Comparison of ENCODE assay signal across 20 cellular contexts in genomic region chr7:22251906-22252495, GRCh38.
DNase-seq lines count a peak whose midpoint lies in the region; TF ChIP-seq lines count a peak whose summit lies in the region.
"Had no signal": no experiment of that assay in that cellular context is flagged by ENCODE, and none has a peak within 500 bp of the region (broad histone marks: within the 10 kb centered on the region; RNA-seq: fewer than 3 reads in every experiment).

No MANE protein-coding gene starts in this region.

- no peak overlapping the region for H3K56ac ChIP-seq in H9 (ENCODE audit: insufficient read length, low read depth, low read length)

- no peaks in the 10 kb centered on the region for H3K79me2 ChIP-seq in H9 (ENCODE audit: insufficient read depth, low read length)

- H3K23ac ChIP-seq in H9 (ENCODE audit: insufficient read length, low read depth, low read length): no peak overlapping the region

- H3K27ac ChIP-seq in H9 (ENCODE audit: insufficient read length, low read depth, low read length): peak overlapping the region; percentile 54
- H3K27ac ChIP-seq in cingulate gyrus (ENCODE audit: low read depth, low read length): peak overlapping the region; percentile 87
- H3K27ac ChIP-seq in effector memory CD4-positive, alpha-beta T cell (ENCODE audit: insufficient read depth, low read length, poor library complexity, severe bottlenecking): no peak overlapping the region
- H3K27ac ChIP-seq: lower lobe of right lung, pancreas, VCaP had no signal

- H3K27me3 Mint-ChIP-seq in H9 (ENCODE audit: low read depth): no peaks in the 10 kb centered on the region
- H3K27me3 Mint-ChIP-seq: B cell had no signal

- no peak overlapping the region for H4K8ac ChIP-seq in H9 (replicated peaks; ENCODE audit: insufficient read length, low read depth, low read length)

- no CpG with 5 or more reads among the region's 3 CpGs for WGBS in H9 (ENCODE audit: extremely low coverage, insufficient read length, low lambda C conversion rate)

- no peak overlapping the region for H2BK20ac ChIP-seq in H9 (ENCODE audit: low read depth, low read length, poor library complexity, severe bottlenecking)

- H3K4me1 ChIP-seq in H9 (ENCODE audit: insufficient read depth, low read length): peaks cover 6% of the 10 kb centered on the region
- H3K4me1 ChIP-seq in effector memory CD4-positive, alpha-beta T cell (ENCODE audit: control insufficient read depth, insufficient read depth, low read length, poor library complexity, severe bottlenecking): no peaks in the 10 kb centered on the region

- no peak overlapping the region for H2BK5ac ChIP-seq in H9 (ENCODE audit: insufficient read length, low read length)

- no peak overlapping the region for H2BK120ac ChIP-seq in H9 (ENCODE audit: low read depth, low read length, poor library complexity, severe bottlenecking)

- H3K79me1 ChIP-seq in H9 (ENCODE audit: insufficient read depth, low read depth, low read length, poor library complexity, severe bottlenecking): no peaks in the 10 kb centered on the region

- no peak overlapping the region for H2BK12ac ChIP-seq in H9 (ENCODE audit: insufficient read length, low read depth, low read length)

- H3K9me3 ChIP-seq in H9 (ENCODE audit: control insufficient read depth, low read depth, low read length): no peaks in the 10 kb centered on the region
- no peaks in the 10 kb centered on the region for H3K9me3 ChIP-seq in effector memory CD4-positive, alpha-beta T cell (ENCODE audit: control insufficient read depth, low read length)
- H3K9me3 ChIP-seq: lower lobe of right lung, pancreas, upper lobe of left lung had no signal

- H3K27me3 ChIP-seq in H9 (ENCODE audit: insufficient read depth, low read length): no peaks in the 10 kb centered on the region
- H3K27me3 ChIP-seq in effector memory CD4-positive, alpha-beta T cell (replicated peaks; ENCODE audit: control insufficient read depth, insufficient read depth, low read length, poor library complexity, severe bottlenecking): no peaks in the 10 kb centered on the region
- H3K27me3 ChIP-seq: pancreas, upper lobe of left lung had no signal

- H2BK15ac ChIP-seq in H9 (ENCODE audit: low read depth, low read length): no peak overlapping the region

- H3K23me2 ChIP-seq in H9 (ENCODE audit: insufficient read length, low read depth, low read length, poor library complexity, severe bottlenecking): no peaks in the 10 kb centered on the region

- H3K4me3 Mint-ChIP-seq in H9: no peak overlapping the region; a peak in 1 of 5 replicates
- H3K4me3 Mint-ChIP-seq: B cell; effector memory CD8-positive, alpha-beta T cell; immature natural killer cell had no signal

- no peak overlapping the region for H3K4me3 ChIP-seq in effector memory CD4-positive, alpha-beta T cell (ENCODE audit: insufficient read depth, low read depth, low read length, poor library complexity, severe bottlenecking)
- H3K4me3 ChIP-seq: lower lobe of right lung, pancreas, upper lobe of left lung had no signal

- no peak overlapping the region for H2AK5ac ChIP-seq in H9 (ENCODE audit: insufficient read length, low read length)

- no peak overlapping the region for H4K5ac ChIP-seq in H9 (ENCODE audit: insufficient read length, low read depth, low read length)

- no peak overlapping the region for H2AFZ ChIP-seq in H9 (ENCODE audit: low read length)

- TF ChIP-seq CTCF in H9 (conservative IDR thresholded peaks at IDR 0.05): no peak

- H3K4me1 Mint-ChIP-seq in H9: peaks cover 22 to 28% of the 10 kb centered on the region in 2 experiments
- H3K4me1 Mint-ChIP-seq: B cell, immature natural killer cell had no signal

- H3T11ph ChIP-seq in H9 (ENCODE audit: low read length): no peak overlapping the region

- H3K18ac ChIP-seq in H9 (ENCODE audit: insufficient read length, low read depth, low read length): no peak overlapping the region

- H3K9me3 Mint-ChIP-seq in H9: no peaks in the 10 kb centered on the region; a peak in 1 of 5 replicates
- H3K9me3 Mint-ChIP-seq: effector memory CD8-positive, alpha-beta T cell had no signal

- no peak overlapping the region for H3K9ac ChIP-seq in H9 (ENCODE audit: extremely low read depth, insufficient read length, low read length)

- H4K91ac ChIP-seq in H9 (ENCODE audit: insufficient read length, low read depth, low read length): no peak overlapping the region

- no peaks in the 10 kb centered on the region for H4K20me1 ChIP-seq in H9 (ENCODE audit: control insufficient read depth, insufficient read depth, insufficient read length)

- H3K4me2 ChIP-seq in H9 (ENCODE audit: insufficient read depth, insufficient read length, low read length): no peak overlapping the region

- no peak overlapping the region for H3K4ac ChIP-seq in H9 (ENCODE audit: low read depth, low read length)

- DNase-seq in H9 (no peak), NCI-H146 treated with DMSO at 0.1 percent for 48 hours (lab: John Stamatoyannopoulos, UW; ENCODE audit: unreplicated experiment) (peak; percentile 27), middle frontal gyrus (ENCODE audit: extremely low spot score, low spot score) (peak; percentile 50), COLO829 (ENCODE audit: low spot score) (no peak)
- DNase-seq in activated CD4-positive, alpha-beta T cell treated with anti-CD3 and anti-CD28 coated beads for 4 hours: no peak
- no peak for DNase-seq in effector memory CD4-positive, alpha-beta T cell
- DNase-seq: activated CD4-positive, alpha-beta T cell treated with anti-CD3 and anti-CD28 coated beads, Interleukin-2, amount 50 U/mL, for 48 hours; cerebellar nuclear complex; effector memory CD8-positive, alpha-beta T cell; immature natural killer cell; Karpas-422; lower lobe of right lung; NCI-H1048; pancreas; stimulated activated CD4-positive, alpha-beta T cell treated with anti-CD3 and anti-CD28 coated beads, Interleukin-2, amount 100 ng/mL, for 24 hours; stimulated activated naive CD4-positive, alpha-beta T cell treated with Interleukin-2 at 50 U/mL for 16 hours; upper lobe of left lung had no signal

- peaks cover 0 to 8% (median 4%) of the 10 kb centered on the region in 3 experiments; a peak in 3 of 7 replicates for H3K36me3 Mint-ChIP-seq in H9 (ENCODE audit: insufficient read depth in 1 of 3, low read depth in 3 of 3)
- H3K36me3 Mint-ChIP-seq: immature natural killer cell had no signal

- H3K27ac Mint-ChIP-seq in H9: peak overlapping the region in 2 of 3 experiments; percentile 52 to 94; a peak in 4 of 7 replicates
- H3K27ac Mint-ChIP-seq: B cell; effector memory CD8-positive, alpha-beta T cell; immature natural killer cell had no signal

- H3K36me3 ChIP-seq in effector memory CD4-positive, alpha-beta T cell (ENCODE audit: control insufficient read depth, insufficient read depth, low read length): no peaks in the 10 kb centered on the region
- H3K36me3 ChIP-seq: lower lobe of right lung, pancreas, upper lobe of left lung had no signal

- no peak overlapping the region for H3K14ac ChIP-seq in H9 (ENCODE audit: insufficient read depth, low read length)

Comparison
In these comparisons a context has a peak if more than half of its experiments do, and no peak if none do; other contexts are left out.
1. DNase-seq: peak in NCI-H146 treated with DMSO at 0.1 percent for 48 hours (single experiment) and middle frontal gyrus (single experiment); none in H9 (single experiment), COLO829 (single experiment), activated CD4-positive, alpha-beta T cell treated with anti-CD3 and anti-CD28 coated beads for 4 hours (0 of 2) and effector memory CD4-positive, alpha-beta T cell (0 of 3).